Comparison of ENCODE assay signal across 15 cellular contexts in the genomic region with DNA sequence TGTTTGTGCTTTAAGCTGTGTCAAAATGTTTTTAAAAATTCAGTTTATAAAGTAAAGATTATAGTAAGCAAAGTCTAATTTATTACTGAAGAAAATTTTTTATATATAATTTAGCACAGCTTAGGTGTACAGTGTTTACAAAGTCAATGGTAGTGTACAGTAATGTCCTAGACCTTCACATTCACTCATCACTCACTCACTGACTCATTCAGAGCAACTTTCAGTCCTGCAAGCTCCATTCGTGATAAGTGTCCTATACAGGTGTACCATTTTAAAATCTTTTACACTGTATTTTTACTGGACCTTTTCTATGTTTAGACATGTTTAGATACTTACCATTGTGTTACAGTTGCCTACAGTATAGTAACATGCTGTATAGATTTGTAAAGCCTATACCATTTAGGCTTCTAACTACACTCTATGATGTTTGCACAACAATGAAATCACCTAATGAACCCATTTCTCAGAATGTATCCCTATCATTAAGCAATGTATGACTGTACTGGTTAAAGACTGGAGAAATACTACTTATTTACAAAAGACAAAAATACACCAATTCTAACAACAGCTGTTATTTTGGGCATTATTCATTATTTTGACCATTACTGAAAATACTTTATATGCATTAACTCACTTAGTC.
"Had no signal": no experiment of that assay in that cellular context is flagged by ENCODE, and none has a peak within 500 bp of the region (broad histone marks: within the 10 kb centered on the region; RNA-seq: fewer than 3 reads in every experiment).

No MANE protein-coding gene starts in this region.

- H3K4me3 Mint-ChIP-seq: central memory CD8-positive, alpha-beta T cell; immature natural killer cell; naive thymus-derived CD4-positive, alpha-beta T cell; neural progenitor cell; stimulated activated naive CD8-positive, alpha-beta T cell treated with anti-CD3 and anti-CD28 coated beads, Interleukin-15, amount 100 ng/mL, for 72 hours; T-helper 1 cell treated with Interleukin-12 subunit alpha and Interleukin-12 subunit beta and Interleukin-4 antibody, amounts not matched to agents 30 μg/mL and 1 μg/mL, for 36 hours had no signal

- H3K4me1 Mint-ChIP-seq: neural progenitor cell; stimulated activated naive CD8-positive, alpha-beta T cell treated with anti-CD3 and anti-CD28 coated beads, Interleukin-15, amount 100 ng/mL, for 72 hours had no signal

- DNase-seq: activated naive CD4-positive, alpha-beta T cell; aorta; brain microvascular endothelial cell; immature natural killer cell; mesenchymal stem cell; naive thymus-derived CD4-positive, alpha-beta T cell; stimulated activated naive CD8-positive, alpha-beta T cell treated with anti-CD3 and anti-CD28 coated beads, Interleukin-15, amount 100 ng/mL, for 72 hours; transverse colon had no signal

- H3K9me3 Mint-ChIP-seq: immature natural killer cell; neural progenitor cell; stimulated activated naive CD8-positive, alpha-beta T cell treated with anti-CD3 and anti-CD28 coated beads, Interleukin-15, amount 100 ng/mL, for 72 hours had no signal

- H3K4me1 ChIP-seq: neural progenitor cell, prostate gland, right atrium auricular region, suprapubic skin, transverse colon had no signal

- H3K4me2 ChIP-seq: neural progenitor cell had no signal

- H3K36me3 ChIP-seq: neural progenitor cell, prostate gland had no signal

- H3K27ac ChIP-seq: brain microvascular endothelial cell, coronary artery, neural progenitor cell, prostate gland, right atrium auricular region, suprapubic skin, transverse colon had no signal

- ATAC-seq: naive thymus-derived CD4-positive, alpha-beta T cell; stimulated activated naive CD8-positive, alpha-beta T cell treated with anti-CD3 and anti-CD28 coated beads, Interleukin-15, amount 100 ng/mL, for 72 hours had no signal

- H2AFZ ChIP-seq: neural progenitor cell had no signal

- H3K4me3 ChIP-seq: coronary artery, neural progenitor cell, prostate gland, right atrium auricular region, suprapubic skin, transverse colon had no signal

- H3K9me3 ChIP-seq: prostate gland, right atrium auricular region, suprapubic skin, transverse colon had no signal

- H3K9ac ChIP-seq: neural progenitor cell had no signal

- H3K27me3 Mint-ChIP-seq: central memory CD8-positive, alpha-beta T cell; naive thymus-derived CD4-positive, alpha-beta T cell; stimulated activated naive CD8-positive, alpha-beta T cell treated with anti-CD3 and anti-CD28 coated beads, Interleukin-15, amount 100 ng/mL, for 72 hours had no signal

- H3K27ac Mint-ChIP-seq: naive thymus-derived CD4-positive, alpha-beta T cell; neural progenitor cell; stimulated activated naive CD8-positive, alpha-beta T cell treated with anti-CD3 and anti-CD28 coated beads, Interleukin-15, amount 100 ng/mL, for 72 hours; T-helper 1 cell treated with Interleukin-12 subunit alpha and Interleukin-12 subunit beta and Interleukin-4 antibody, amounts not matched to agents 30 μg/mL and 1 μg/mL, for 36 hours had no signal

- H3K27me3 ChIP-seq: brain microvascular endothelial cell, neural progenitor cell, right atrium auricular region, suprapubic skin, transverse colon had no signal
